Comparison of ENCODE assay signal across 9 cellular contexts in the genomic region with DNA sequence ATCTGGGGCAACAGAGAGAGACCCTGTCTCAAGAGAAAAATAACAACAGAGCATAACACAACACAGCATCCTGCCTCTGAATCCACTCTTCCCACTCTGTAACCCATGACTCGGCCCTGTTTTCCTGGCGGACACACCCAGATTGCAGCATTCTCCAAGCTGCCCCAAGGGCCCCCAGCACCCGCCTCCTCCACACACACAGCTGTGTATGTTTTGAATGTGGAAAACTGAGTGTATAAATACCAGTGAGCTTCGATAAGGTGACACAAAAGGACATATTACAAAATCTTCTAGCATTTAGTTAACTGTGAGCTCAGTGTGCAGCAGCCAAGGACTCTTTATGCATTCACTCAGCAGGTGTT. TPM values are rescaled to one million over a fixed set of nuclear protein-coding genes. Genes with fewer than 3 reads are reported as not detected.
DNase-seq lines count a peak whose midpoint lies in the region; ATAC-seq and TF ChIP-seq lines count a peak whose summit lies in the region.
"Had no signal": no experiment of that assay in that cellular context is flagged by ENCODE, and none has a peak within 500 bp of the region (broad histone marks: within the 10 kb centered on the region; RNA-seq: fewer than 3 reads in every experiment).

No MANE protein-coding gene starts in this region.

- H3K27ac ChIP-seq in neutrophil (peak overlapping the region; percentile 86), WERI-Rb-1 (no peak overlapping the region)
- H3K27ac ChIP-seq in CD4-positive, alpha-beta memory T cell (ENCODE audit: low read depth, low read length): no peak overlapping the region

- no peaks in the 10 kb centered on the region for H3K27me3 Mint-ChIP-seq in CD4-positive, alpha-beta memory T cell

- H3K4me1 ChIP-seq in neutrophil (ENCODE audit: control insufficient read depth in 1 of 2, insufficient read depth in 1 of 2, low read depth in 1 of 2, low read length in 1 of 2): peaks cover 33 to 44% of the 10 kb centered on the region in 2 experiments
- H3K4me1 ChIP-seq in CD4-positive, alpha-beta memory T cell (ENCODE audit: insufficient read depth, low read length): peaks cover 12% of the 10 kb centered on the region

- H3K36me3 ChIP-seq in neutrophil (peaks cover 17% of the 10 kb centered on the region), WERI-Rb-1 (peaks cover 4% of the 10 kb centered on the region)
- no peaks in the 10 kb centered on the region for H3K36me3 ChIP-seq in CD4-positive, alpha-beta memory T cell (ENCODE audit: insufficient read depth, low read length)

- peak; percentile 82 for DNase-seq in AG10803 (ENCODE audit: low read depth)
- DNase-seq in NCI-H226: peak; percentile 64
- DNase-seq in fibroblast of pulmonary artery (ENCODE audit: low read depth): peak; percentile 88
- DNase-seq in WERI-Rb-1: no peak
- no peak for DNase-seq in CD4-positive, alpha-beta memory T cell
- DNase-seq in nucleus accumbens (lab: John Stamatoyannopoulos, UW): no peak
- DNase-seq: NCI-H187 had no signal

- POLR2A ChIA-PET in CD4-positive, alpha-beta memory T cell (lab: Charles Lee; ENCODE audit: partially characterized antibody): interaction anchor here (1.2 to 2.3 kb wide), 5 partner anchors 10 to 86 kb away, joined by 4 to 10 read pairs (median 5); a partner anchor contains a TSS

- no peak overlapping the region for H3K4me3 Mint-ChIP-seq in CD4-positive, alpha-beta memory T cell

- peaks cover 8 to 16% (median 9%) of the 10 kb centered on the region in 4 donors for H3K4me1 Mint-ChIP-seq in CD4-positive, alpha-beta memory T cell

- no peak overlapping the region for H3K27ac Mint-ChIP-seq in CD4-positive, alpha-beta memory T cell

- no peaks in the 10 kb centered on the region for H3K36me3 Mint-ChIP-seq in CD4-positive, alpha-beta memory T cell

- intact Hi-C loops in CD4-positive, alpha-beta memory T cell (cut with micrococcal nuclease): no loop called here

- H3K9me3 ChIP-seq in neutrophil (no peaks in the 10 kb centered on the region), WERI-Rb-1 (ENCODE audit: severe bottlenecking) (no peaks in the 10 kb centered on the region)
- no peaks in the 10 kb centered on the region for H3K9me3 ChIP-seq in CD4-positive, alpha-beta memory T cell (ENCODE audit: control insufficient read depth in 1 of 2, low read length in 2 of 2)

- no peak for ATAC-seq in GM19351 (IDR thresholded peaks at IDR 0.05; ENCODE audit: unreplicated experiment)

- H3K4me3 ChIP-seq in AG10803 (ENCODE audit: low read length) (no peak overlapping the region), fibroblast of pulmonary artery (replicated peaks; ENCODE audit: low read depth, low read length) (no peak overlapping the region), neutrophil (ENCODE audit: low read depth in 1 of 2, low read length in 1 of 2) (no peak overlapping the region), WERI-Rb-1 (ENCODE audit: low read depth, low read length) (no peak overlapping the region)
- no peak overlapping the region for H3K4me3 ChIP-seq in CD4-positive, alpha-beta memory T cell (ENCODE audit: low read length in 2 of 2)

- no peak for TF ChIP-seq CTCF in AG10803 (conservative IDR thresholded peaks at IDR 0.05; ENCODE audit: low read length)
- no peak for TF ChIP-seq CTCF in fibroblast of pulmonary artery (IDR thresholded peaks at IDR 0.05; ENCODE audit: low read length, missing control alignments)
- TF ChIP-seq CTCF in neutrophil (IDR thresholded peaks at IDR 0.05): no peak
- TF ChIP-seq CTCF in WERI-Rb-1 (IDR thresholded peaks at IDR 0.05; ENCODE audit: low read depth, low read length): no peak

- H3K27me3 ChIP-seq in neutrophil (no peaks in the 10 kb centered on the region), WERI-Rb-1 (ENCODE audit: insufficient read depth, low read depth, severe bottlenecking) (no peaks in the 10 kb centered on the region)
- no peaks in the 10 kb centered on the region for H3K27me3 ChIP-seq in CD4-positive, alpha-beta memory T cell (ENCODE audit: insufficient read depth, low read length)

- CTCF ChIA-PET in CD4-positive, alpha-beta memory T cell (lab: Charles Lee; ENCODE audit: partially characterized antibody): interaction anchor here (1.0 to 20.1 kb wide), 11 partner anchors 11 to 338 kb away, joined by 3 to 665 read pairs (median 8); a partner anchor contains a TSS

- H3K9me3 Mint-ChIP-seq in CD4-positive, alpha-beta memory T cell: no peaks in the 10 kb centered on the region

RNA-seq across cellular contexts. Expression of a gene that starts 13.0 kb away (rescaled TPM):
- total RNA-seq in CD4-positive, alpha-beta memory T cell: 1 to 10 TPM; 6.4 to 6.6 TPM
- 1 to 10 TPM; 4.9 to 9.8 TPM for polyA plus RNA-seq in CD4-positive, alpha-beta memory T cell

Comparison
In these comparisons a context has a peak if more than half of its experiments do, and no peak if none do; other contexts are left out.
1. DNase-seq: peak in AG10803 (single experiment), NCI-H226 (single experiment) and fibroblast of pulmonary artery (single experiment); none in WERI-Rb-1 (single experiment), CD4-positive, alpha-beta memory T cell (0 of 5) and nucleus accumbens (0 of 56).